Comparison of ENCODE assay signal across 25 cellular contexts in the genomic region with DNA sequence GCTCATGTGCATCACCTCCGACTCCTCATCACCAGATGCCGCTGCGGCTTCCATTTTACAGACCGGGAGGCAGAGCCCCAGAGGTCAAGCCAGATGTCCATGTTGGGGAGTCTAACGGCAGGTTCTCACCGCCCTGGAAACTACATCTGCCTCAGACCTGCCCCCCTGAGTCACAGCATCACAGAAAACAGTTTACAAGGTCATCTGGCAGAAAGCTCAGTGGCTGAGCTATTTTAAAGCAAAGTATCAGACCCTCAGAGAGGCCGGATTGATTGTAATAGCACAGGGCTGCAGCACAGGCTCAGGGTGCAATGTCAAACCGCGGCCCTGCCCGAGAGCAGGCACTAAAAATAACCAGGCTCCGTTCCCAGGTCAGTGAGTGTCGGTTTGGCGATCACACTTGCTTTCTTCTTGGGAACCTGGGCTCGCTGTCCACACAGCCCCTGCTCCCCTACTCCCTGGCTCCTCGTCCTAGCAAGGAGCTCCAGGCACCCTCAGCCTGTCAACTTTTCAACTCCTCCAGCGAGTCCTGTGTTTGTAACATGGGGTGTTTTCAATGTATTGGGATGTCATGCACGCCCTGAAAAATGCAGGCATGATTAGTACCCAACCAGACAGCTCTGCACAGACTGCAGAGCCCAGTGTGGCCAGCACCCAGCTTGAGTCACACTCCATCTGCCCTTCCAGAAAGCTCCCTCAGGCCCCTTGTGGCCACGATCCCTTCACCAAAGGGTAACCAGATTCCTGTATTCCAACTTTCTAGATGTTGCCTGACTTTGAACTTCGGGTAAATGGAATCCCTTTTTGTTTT.
DNase-seq lines count a peak whose midpoint lies in the region; ATAC-seq, FAIRE-seq and TF ChIP-seq lines count a peak whose summit lies in the region.
"Had no signal": no experiment of that assay in that cellular context is flagged by ENCODE, and none has a peak within 500 bp of the region (broad histone marks: within the 10 kb centered on the region; RNA-seq: fewer than 3 reads in every experiment).

No MANE protein-coding gene starts in this region.

- H3K4me1 Mint-ChIP-seq in activated naive CD4-positive, alpha-beta T cell treated with anti-CD3 and anti-CD28 coated beads for 36 hours (ENCODE audit: low read depth): no peaks in the 10 kb centered on the region
- no peaks in the 10 kb centered on the region for H3K4me1 Mint-ChIP-seq in activated naive CD4-positive, alpha-beta T cell treated with anti-CD3 and anti-CD28 coated beads, Interleukin-2, amount 10 ng/mL, durations not matched to agents 7 days and 5 days
- H3K4me1 Mint-ChIP-seq in CD4-positive, alpha-beta T cell (ENCODE audit: low read depth): no peaks in the 10 kb centered on the region
- H3K4me1 Mint-ChIP-seq: stimulated activated naive B cell treated with anti-CD40 and anti-IgM and Interleukin-4, amounts not matched to agents 10 μg/mL and 1 μg/mL and 100 μg/mL, for 72 hours had no signal

- no peak overlapping the region for H3K27ac Mint-ChIP-seq in activated naive CD4-positive, alpha-beta T cell treated with anti-CD3 and anti-CD28 coated beads for 36 hours
- H3K27ac Mint-ChIP-seq in activated naive CD4-positive, alpha-beta T cell treated with anti-CD3 and anti-CD28 coated beads, Interleukin-2, amount 10 ng/mL, durations not matched to agents 7 days and 5 days: no peak overlapping the region
- no peak overlapping the region for H3K27ac Mint-ChIP-seq in CD4-positive, alpha-beta T cell
- H3K27ac Mint-ChIP-seq: activated naive CD8-positive, alpha-beta T cell; effector memory CD8-positive, alpha-beta T cell; stimulated activated naive B cell treated with anti-CD40 and anti-IgM and Interleukin-4, amounts not matched to agents 10 μg/mL and 1 μg/mL and 100 μg/mL, for 72 hours had no signal

- peak; percentile 44 for DNase-seq in AG10803 (ENCODE audit: low read depth)
- DNase-seq in HTR-8/SVneo (ENCODE audit: insufficient read length, low spot score): no peak
- DNase-seq in fibroblast of lung (ENCODE audit: low read depth in 2 of 2): peak; percentile 49 to 58
- peak; percentile 5 for DNase-seq in myocyte (ENCODE audit: low read depth)
- no peak for DNase-seq in activated naive CD4-positive, alpha-beta T cell treated with anti-CD3 and anti-CD28 coated beads for 36 hours
- no peak for DNase-seq in activated naive CD4-positive, alpha-beta T cell treated with anti-CD3 and anti-CD28 coated beads, Interleukin-2, amount 10 ng/mL, durations not matched to agents 7 days and 5 days
- no peak for DNase-seq in CD4-positive, alpha-beta T cell
- no peak for DNase-seq in COLO829 (ENCODE audit: low spot score)
- DNase-seq: activated CD4-positive, CD25-positive, alpha-beta regulatory T cell treated with anti-CD3 and anti-CD28 coated beads, Interleukin-2, amount 50 U/mL, for 72 hours; activated T-cell treated with anti-CD3 and anti-CD28 coated beads, Interleukin-2, amount 50 U/mL, for 48 hours; body of pancreas; DMS 273 treated with DMSO at 0.1 percent for 48 hours; effector memory CD8-positive, alpha-beta T cell; esophagus squamous epithelium; KG1; NCI-H2029; occipital lobe; sigmoid colon; stimulated activated CD4-positive, alpha-beta T cell treated with anti-CD3 and anti-CD28 coated beads, Interleukin-1b, Interleukin-23, amount 100 ng/mL, for 48 hours; stimulated activated naive B cell treated with anti-CD40 and anti-IgM and Interleukin-4, amounts not matched to agents 10 μg/mL and 1 μg/mL and 100 μg/mL, for 72 hours; T-helper 9 cell had no signal

- H3K4me3 ChIP-seq in AG10803 (ENCODE audit: low read length) (no peak overlapping the region), fibroblast of lung (replicated peaks in 1 of 4; ENCODE audit: control extremely low read depth in 1 of 4, insufficient read depth in 1 of 4, low read depth in 3 of 4, low read length in 4 of 4) (no peak overlapping the region)
- H3K4me3 ChIP-seq: body of pancreas, esophagus squamous epithelium, sigmoid colon had no signal

- H2AFZ ChIP-seq in fibroblast of lung (ENCODE audit: low read length): no peak overlapping the region

- peak overlapping the region; percentile 18 for H3K27ac ChIP-seq in fibroblast of lung (ENCODE audit: insufficient read depth, low read length)
- no peak overlapping the region for H3K27ac ChIP-seq in CD4-positive, alpha-beta T cell (ENCODE audit: low read depth, low read length)
- H3K27ac ChIP-seq: body of pancreas, esophagus squamous epithelium, sigmoid colon had no signal

- no peaks in the 10 kb centered on the region for H3K36me3 Mint-ChIP-seq in activated naive CD4-positive, alpha-beta T cell treated with anti-CD3 and anti-CD28 coated beads for 36 hours (ENCODE audit: low read depth)
- H3K36me3 Mint-ChIP-seq in activated naive CD4-positive, alpha-beta T cell treated with anti-CD3 and anti-CD28 coated beads, Interleukin-2, amount 10 ng/mL, durations not matched to agents 7 days and 5 days: no peaks in the 10 kb centered on the region
- H3K36me3 Mint-ChIP-seq in CD4-positive, alpha-beta T cell (ENCODE audit: low read depth): no peaks in the 10 kb centered on the region
- H3K36me3 Mint-ChIP-seq: activated naive CD8-positive, alpha-beta T cell; stimulated activated naive B cell treated with anti-CD40 and anti-IgM and Interleukin-4, amounts not matched to agents 10 μg/mL and 1 μg/mL and 100 μg/mL, for 72 hours had no signal

- no peaks in the 10 kb centered on the region for H3K79me2 ChIP-seq in fibroblast of lung (ENCODE audit: control insufficient read depth, insufficient read depth, low read length)

- H3K27me3 ChIP-seq in fibroblast of lung (ENCODE audit: control insufficient read depth, insufficient read depth, low read length): no peaks in the 10 kb centered on the region
- no peaks in the 10 kb centered on the region for H3K27me3 ChIP-seq in CD4-positive, alpha-beta T cell (ENCODE audit: control insufficient read depth, insufficient read depth, low read length)

- intact Hi-C loops in activated naive CD4-positive, alpha-beta T cell treated with anti-CD3 and anti-CD28 coated beads for 36 hours (cut with micrococcal nuclease): no loop called here
- intact Hi-C loops in CD4-positive, alpha-beta T cell (cut with DNase I, micrococcal nuclease): no loop called here

- H3K27me3 Mint-ChIP-seq in activated naive CD4-positive, alpha-beta T cell treated with anti-CD3 and anti-CD28 coated beads for 36 hours (ENCODE audit: low read depth): no peaks in the 10 kb centered on the region
- no peaks in the 10 kb centered on the region for H3K27me3 Mint-ChIP-seq in activated naive CD4-positive, alpha-beta T cell treated with anti-CD3 and anti-CD28 coated beads, Interleukin-2, amount 10 ng/mL, durations not matched to agents 7 days and 5 days
- no peaks in the 10 kb centered on the region for H3K27me3 Mint-ChIP-seq in CD4-positive, alpha-beta T cell
- H3K27me3 Mint-ChIP-seq: stimulated activated naive B cell treated with anti-CD40 and anti-IgM and Interleukin-4, amounts not matched to agents 10 μg/mL and 1 μg/mL and 100 μg/mL, for 72 hours had no signal

- H3K9ac ChIP-seq in fibroblast of lung (ENCODE audit: insufficient read depth, low read length): no peak overlapping the region

- FAIRE-seq in HTR-8/SVneo (lab: Jason Lieb, UNC): peak; percentile 9
- FAIRE-seq: GM12891, GM19239, RCC 7860 had no signal

- H3K4me2 ChIP-seq in fibroblast of lung (ENCODE audit: extremely low read depth, insufficient read depth, low read length): peak overlapping the region; percentile 38

- H3K4me1 ChIP-seq in fibroblast of lung (ENCODE audit: control insufficient read depth, extremely low read depth, insufficient read depth, low read length): peaks cover 22% of the 10 kb centered on the region
- H3K4me1 ChIP-seq: body of pancreas, esophagus squamous epithelium, sigmoid colon had no signal

- no peaks in the 10 kb centered on the region for H4K20me1 ChIP-seq in fibroblast of lung (ENCODE audit: control insufficient read depth, extremely low read depth, insufficient read depth, low read length)

- H3K36me3 ChIP-seq in fibroblast of lung (ENCODE audit: control insufficient read depth, insufficient read depth, low read length): no peaks in the 10 kb centered on the region
- H3K36me3 ChIP-seq: esophagus squamous epithelium, sigmoid colon had no signal

- TF ChIP-seq CTCF in AG10803 (conservative IDR thresholded peaks at IDR 0.05; ENCODE audit: low read length): peak; percentile 23; the same call in 1 of the 2 replicates
- peak; percentile 8 to 11 for TF ChIP-seq CTCF in fibroblast of lung (conservative IDR thresholded peaks at IDR 0.05 in 1 of 2, IDR thresholded peaks at IDR 0.05 in 1 of 2; ENCODE audit: low read depth in 1 of 2, low read length in 2 of 2)
- no peak for TF ChIP-seq CTCF in CD4-positive, alpha-beta T cell (IDR thresholded peaks at IDR 0.05)

- no peaks in the 10 kb centered on the region for H3K9me3 ChIP-seq in fibroblast of lung (ENCODE audit: control insufficient read depth, insufficient read depth, low read depth, low read length)
- no peaks in the 10 kb centered on the region for H3K9me3 ChIP-seq in CD4-positive, alpha-beta T cell (ENCODE audit: control insufficient read depth, low read length)
- H3K9me3 ChIP-seq: body of pancreas, esophagus squamous epithelium, sigmoid colon had no signal

- CTCF ChIA-PET in activated naive CD4-positive, alpha-beta T cell treated with anti-CD3 and anti-CD28 coated beads for 36 hours (lab: Charles Lee): no interaction called here
- CTCF ChIA-PET in activated naive CD4-positive, alpha-beta T cell treated with anti-CD3 and anti-CD28 coated beads, Interleukin-2, amount 10 ng/mL, durations not matched to agents 7 days and 5 days (lab: Charles Lee): no interaction called here
- CTCF ChIA-PET in CD4-positive, alpha-beta T cell (lab: Charles Lee): no interaction called here

- ATAC-seq in CD4-positive, alpha-beta T cell (ENCODE audit: poor library complexity): no peak
- ATAC-seq: body of pancreas; effector memory CD8-positive, alpha-beta T cell; stimulated activated naive B cell treated with anti-CD40 and anti-IgM and Interleukin-4, amounts not matched to agents 10 μg/mL and 1 μg/mL and 100 μg/mL, for 72 hours had no signal

- H3K4me3 Mint-ChIP-seq in activated naive CD4-positive, alpha-beta T cell treated with anti-CD3 and anti-CD28 coated beads for 36 hours: no peak overlapping the region
- H3K4me3 Mint-ChIP-seq in activated naive CD4-positive, alpha-beta T cell treated with anti-CD3 and anti-CD28 coated beads, Interleukin-2, amount 10 ng/mL, durations not matched to agents 7 days and 5 days: no peak overlapping the region
- H3K4me3 Mint-ChIP-seq in CD4-positive, alpha-beta T cell: no peak overlapping the region
- H3K4me3 Mint-ChIP-seq: activated naive CD8-positive, alpha-beta T cell; effector memory CD8-positive, alpha-beta T cell; stimulated activated naive B cell treated with anti-CD40 and anti-IgM and Interleukin-4, amounts not matched to agents 10 μg/mL and 1 μg/mL and 100 μg/mL, for 72 hours had no signal

- H3K9me3 Mint-ChIP-seq in activated naive CD4-positive, alpha-beta T cell treated with anti-CD3 and anti-CD28 coated beads for 36 hours: no peaks in the 10 kb centered on the region
- H3K9me3 Mint-ChIP-seq in activated naive CD4-positive, alpha-beta T cell treated with anti-CD3 and anti-CD28 coated beads, Interleukin-2, amount 10 ng/mL, durations not matched to agents 7 days and 5 days: peaks cover 6% of the 10 kb centered on the region
- H3K9me3 Mint-ChIP-seq in CD4-positive, alpha-beta T cell: peaks cover 3% of the 10 kb centered on the region

- POLR2A ChIA-PET in CD4-positive, alpha-beta T cell (lab: Charles Lee): no interaction called here

Comparison
In these comparisons a context has a peak if more than half of its experiments do, and no peak if none do; other contexts are left out.
1. DNase-seq: peak in AG10803 (single experiment), fibroblast of lung (2 of 2) and myocyte (single experiment); none in HTR-8/SVneo (single experiment), activated naive CD4-positive, alpha-beta T cell treated with anti-CD3 and anti-CD28 coated beads for 36 hours (single experiment), activated naive CD4-positive, alpha-beta T cell treated with anti-CD3 and anti-CD28 coated beads, Interleukin-2, amount 10 ng/mL, durations not matched to agents 7 days and 5 days (single experiment), CD4-positive, alpha-beta T cell (0 of 10) and COLO829 (single experiment).